8 cellular contexts compared by ENCODE assay signal in the genomic region with DNA sequence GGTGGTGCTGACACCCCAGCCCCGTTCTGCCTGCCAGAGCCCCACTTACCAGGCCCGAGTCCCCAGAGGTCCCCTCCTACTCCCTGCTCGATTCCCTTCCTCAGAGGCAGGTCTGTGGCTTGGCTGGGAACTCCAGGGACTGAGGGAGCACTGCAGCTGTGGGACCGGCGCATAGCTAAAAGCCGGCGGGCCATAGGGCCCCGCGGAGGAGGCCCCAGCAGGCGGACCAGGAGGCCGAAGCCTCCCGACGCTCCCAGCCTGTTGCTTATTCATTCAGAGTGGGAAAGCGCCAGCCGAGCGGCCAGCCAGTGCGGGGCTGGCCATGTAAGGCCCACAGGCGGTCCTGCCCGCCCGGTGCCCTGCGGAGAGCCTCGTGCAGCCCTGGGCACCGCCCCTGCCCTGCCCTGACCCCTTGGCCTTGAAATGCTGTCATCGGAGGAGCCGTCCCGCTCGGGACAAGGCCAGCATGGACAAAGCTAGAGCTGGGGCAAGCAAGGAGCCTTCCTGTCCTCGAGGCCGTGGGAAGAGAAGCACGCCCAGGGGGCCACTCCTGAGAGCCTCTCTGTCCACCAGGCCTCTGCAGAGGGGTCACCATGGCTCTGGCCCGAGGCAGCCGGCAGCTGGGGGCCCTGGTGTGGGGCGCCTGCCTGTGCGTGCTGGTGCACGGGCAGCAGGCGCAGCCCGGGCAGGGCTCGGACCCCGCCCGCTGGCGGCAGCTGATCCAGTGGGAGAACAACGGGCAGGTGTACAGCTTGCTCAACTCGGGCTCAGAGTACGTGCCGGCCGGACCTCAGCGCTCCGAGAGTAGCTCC. TPM values are rescaled to one million over a fixed set of nuclear protein-coding genes. Genes with fewer than 3 reads are reported as not detected.
DNase-seq lines count a peak whose midpoint lies in the region; ATAC-seq and TF ChIP-seq lines count a peak whose summit lies in the region.

A gene with protein sequence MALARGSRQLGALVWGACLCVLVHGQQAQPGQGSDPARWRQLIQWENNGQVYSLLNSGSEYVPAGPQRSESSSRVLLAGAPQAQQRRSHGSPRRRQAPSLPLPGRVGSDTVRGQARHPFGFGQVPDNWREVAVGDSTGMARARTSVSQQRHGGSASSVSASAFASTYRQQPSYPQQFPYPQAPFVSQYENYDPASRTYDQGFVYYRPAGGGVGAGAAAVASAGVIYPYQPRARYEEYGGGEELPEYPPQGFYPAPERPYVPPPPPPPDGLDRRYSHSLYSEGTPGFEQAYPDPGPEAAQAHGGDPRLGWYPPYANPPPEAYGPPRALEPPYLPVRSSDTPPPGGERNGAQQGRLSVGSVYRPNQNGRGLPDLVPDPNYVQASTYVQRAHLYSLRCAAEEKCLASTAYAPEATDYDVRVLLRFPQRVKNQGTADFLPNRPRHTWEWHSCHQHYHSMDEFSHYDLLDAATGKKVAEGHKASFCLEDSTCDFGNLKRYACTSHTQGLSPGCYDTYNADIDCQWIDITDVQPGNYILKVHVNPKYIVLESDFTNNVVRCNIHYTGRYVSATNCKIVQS (plus strand): TSS at position 272 of the 812 bp plus-strand sequence. CDS start 322 bp downstream, at position 594.

- TF ChIP-seq CTCF in GM10266 (IDR thresholded peaks at IDR 0.05; ENCODE audit: control insufficient read depth, insufficient read depth, low read depth, missing control alignments) (no peak), breast epithelium (IDR thresholded peaks at IDR 0.05) (no peak)

- TF ChIP-seq POLR2A in breast epithelium (IDR thresholded peaks at IDR 0.05): no peak

- H3K27ac ChIP-seq in breast epithelium: peak within 1 kb of the TSS; percentile 89 to 93

- H3K4me1 ChIP-seq in breast epithelium: peaks cover 31 to 34% of the 10 kb centered on the region in 2 donors

- intact Hi-C loops in breast epithelium (cut with DNase I; ENCODE audit: low total_unique reads): no loop called here
- intact Hi-C loops in sciatic nerve (cut with DNase I): no loop called here

- DNase-seq in GM10266 (ENCODE audit: extremely low spot score) (peak; percentile 52), NCI-H510A (lab: John Stamatoyannopoulos, UW) (peak; percentile 39), breast epithelium (ENCODE audit: low spot score in 2 of 2) (peak; percentile 44 to 57), sciatic nerve (ENCODE audit: low spot score) (peak; percentile 78), activated gamma-delta T cell (lab: John Stamatoyannopoulos, UW) (no peak)

- peak; percentile 80 for ATAC-seq in sciatic nerve
- ATAC-seq in HG03521 (IDR thresholded peaks at IDR 0.05; ENCODE audit: unreplicated experiment): no peak
- ATAC-seq in HG03025 (IDR thresholded peaks at IDR 0.05; ENCODE audit: low FRiP score, unreplicated experiment): no peak

- no peaks in the 10 kb centered on the region for H3K36me3 ChIP-seq in breast epithelium

- H3K27me3 ChIP-seq in breast epithelium: no peaks in the 10 kb centered on the region

- peak within 1 kb of the TSS; percentile 46 to 78 (median 73) for H3K4me3 ChIP-seq in breast epithelium
- H3K4me3 ChIP-seq in iPS-18c (ENCODE audit: insufficient read depth, low read depth, low read length): peak within 1 kb of the TSS; percentile 69

- no peaks in the 10 kb centered on the region for H3K9me3 ChIP-seq in breast epithelium
- H3K9me3 ChIP-seq in iPS-18c (ENCODE audit: control insufficient read depth, insufficient read depth, low read length): peaks cover 2% of the 10 kb centered on the region

RNA-seq across cellular contexts. Expression of the gene that starts here (rescaled TPM):
- 10 to 100 TPM in 2 of 3 donors, 1 to 10 TPM in 1; 5.6 to 11.3 (median 10.8) TPM for total RNA-seq in breast epithelium
- total RNA-seq in sciatic nerve: 16.6 TPM
